In the genomic region with DNA sequence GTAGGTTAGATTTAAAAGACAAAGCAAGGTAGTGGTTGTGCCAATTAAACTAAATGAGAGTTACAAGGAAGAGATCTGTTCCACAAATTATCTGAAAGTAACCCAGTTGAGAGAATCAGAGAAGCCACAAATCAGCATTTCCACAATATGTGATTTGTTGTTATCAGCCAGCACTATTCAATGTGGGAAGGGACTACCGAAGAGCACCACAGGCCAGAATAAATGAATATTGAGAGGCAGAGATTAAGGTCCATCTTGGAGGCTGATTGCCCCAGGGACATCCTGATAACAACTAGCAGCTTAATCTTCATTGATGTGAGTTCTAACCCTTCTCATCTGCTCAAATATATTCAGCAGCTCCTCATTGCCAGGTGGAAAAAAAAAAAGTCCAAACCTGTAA, we compare ENCODE assay signal across 17 cellular contexts.
DNase-seq lines count a peak whose midpoint lies in the region; ATAC-seq and TF ChIP-seq lines count a peak whose summit lies in the region.
"Had no signal": no experiment of that assay in that cellular context is flagged by ENCODE, and none has a peak within 500 bp of the region (broad histone marks: within the 10 kb centered on the region; RNA-seq: fewer than 3 reads in every experiment).

No MANE protein-coding gene starts in this region.

- H3F3A ChIP-seq in GM23338 (replicated peaks; ENCODE audit: low read depth): no peaks in the 10 kb centered on the region
- H3F3A ChIP-seq in neural progenitor cell (ENCODE audit: low read depth): no peaks in the 10 kb centered on the region

- H3K4me1 ChIP-seq in GM23338 (ENCODE audit: insufficient read depth) (peaks cover 53% of the 10 kb centered on the region), HUES64 (ENCODE audit: insufficient read depth, low read length) (peaks cover 39% of the 10 kb centered on the region), endodermal cell (ENCODE audit: control insufficient read depth, insufficient read depth, low read length) (peaks cover 3% of the 10 kb centered on the region), neural progenitor cell (no peaks in the 10 kb centered on the region), transverse colon (no peaks in the 10 kb centered on the region)
- H3K4me1 ChIP-seq: A549 had no signal

- TF ChIP-seq POLR2A in transverse colon (IDR thresholded peaks at IDR 0.05): no peak

- H3K36me3 Mint-ChIP-seq in GM23338 (ENCODE audit: low read depth): no peaks in the 10 kb centered on the region
- no peaks in the 10 kb centered on the region for H3K36me3 Mint-ChIP-seq in endodermal cell (ENCODE audit: low read depth)
- no peaks in the 10 kb centered on the region for H3K36me3 Mint-ChIP-seq in neural progenitor cell
- H3K36me3 Mint-ChIP-seq in CD14-positive monocyte: no peaks in the 10 kb centered on the region
- no peaks in the 10 kb centered on the region for H3K36me3 Mint-ChIP-seq in mesothelial cell of epicardium
- H3K36me3 Mint-ChIP-seq: CD4-positive, alpha-beta memory T cell had no signal

- H3K9ac ChIP-seq in HUES64 (ENCODE audit: low read depth, low read length): no peak overlapping the region
- no peak overlapping the region for H3K9ac ChIP-seq in endodermal cell (ENCODE audit: extremely low read depth, low read length, poor library complexity, severe bottlenecking)
- no peak overlapping the region for H3K9ac ChIP-seq in neural progenitor cell

- in situ Hi-C loops in transverse colon (cut with MboI; ENCODE audit: low pct_ligation_motif_present in 1 of 4, low pct_unique_long_range_greater_than_20kb in 1 of 4, low sequenced_read_pairs in 3 of 4): loop anchor here in 2 of 4 donors (25.0 kb wide), 1 partner anchor 371 kb away; no protein-coding TSS in a partner anchor

- 0% methylated on average over 1 of the region's 1 CpG for WGBS in HUES64
- 4 to 40% methylated on average over 1 of the region's 1 CpG for WGBS in endodermal cell (ENCODE audit: insufficient coverage in 1 of 2, insufficient read length in 1 of 2), 2 experiments
- WGBS in transverse colon (ENCODE audit: low coverage in 1 of 2), 2 donors: 59 to 71% methylated on average over 1 of the region's 1 CpG

- no peaks in the 10 kb centered on the region for H3K9me3 ChIP-seq in HUES64 (ENCODE audit: insufficient read depth, low read depth, low read length)
- H3K9me3 ChIP-seq in endodermal cell (ENCODE audit: control insufficient read depth, low read length): no peaks in the 10 kb centered on the region
- H3K9me3 ChIP-seq in neural progenitor cell (ENCODE audit: low read depth): no peaks in the 10 kb centered on the region
- no peaks in the 10 kb centered on the region for H3K9me3 ChIP-seq in transverse colon
- H3K9me3 ChIP-seq: A549 had no signal

- H3K27ac Mint-ChIP-seq in GM23338: peak overlapping the region; percentile 54
- H3K27ac Mint-ChIP-seq in endodermal cell: peak overlapping the region; percentile 4
- H3K27ac Mint-ChIP-seq in neural progenitor cell: no peak overlapping the region
- H3K27ac Mint-ChIP-seq in CD14-positive monocyte: no peak overlapping the region
- no peak overlapping the region for H3K27ac Mint-ChIP-seq in mesothelial cell of epicardium
- H3K27ac Mint-ChIP-seq: CD4-positive, alpha-beta memory T cell; HFFc6 had no signal

- no peak for TF ChIP-seq EP300 in transverse colon (IDR thresholded peaks at IDR 0.05; ENCODE audit: low read depth)

- H3K4me3 Mint-ChIP-seq in GM23338: no peak overlapping the region
- H3K4me3 Mint-ChIP-seq in endodermal cell: no peak overlapping the region
- H3K4me3 Mint-ChIP-seq in neural progenitor cell: no peak overlapping the region
- H3K4me3 Mint-ChIP-seq in CD14-positive monocyte: no peak overlapping the region
- no peak overlapping the region for H3K4me3 Mint-ChIP-seq in mesothelial cell of epicardium
- H3K4me3 Mint-ChIP-seq: CD4-positive, alpha-beta memory T cell; HFFc6 had no signal

- no peaks in the 10 kb centered on the region for H3K9me3 Mint-ChIP-seq in GM23338
- no peaks in the 10 kb centered on the region for H3K9me3 Mint-ChIP-seq in endodermal cell
- H3K9me3 Mint-ChIP-seq in neural progenitor cell: no peaks in the 10 kb centered on the region
- no peaks in the 10 kb centered on the region for H3K9me3 Mint-ChIP-seq in CD14-positive monocyte
- H3K9me3 Mint-ChIP-seq in mesothelial cell of epicardium: no peaks in the 10 kb centered on the region

- H3K4me3 ChIP-seq in GM23338 (no peak overlapping the region), HUES64 (ENCODE audit: low read length) (no peak overlapping the region), endodermal cell (ENCODE audit: low read length) (peak overlapping the region; percentile 25), neural progenitor cell (no peak overlapping the region), transverse colon (no peak overlapping the region)
- H3K4me3 ChIP-seq: A549 had no signal

- H3K27ac ChIP-seq in GM23338 (ENCODE audit: low read depth) (peak overlapping the region; percentile 79), HUES64 (ENCODE audit: low read depth, low read length) (peak overlapping the region; percentile 35; the same call in 1 of the 2 replicates), endodermal cell (ENCODE audit: low read depth, low read length) (no peak overlapping the region), neural progenitor cell (no peak overlapping the region), transverse colon (no peak overlapping the region)
- H3K27ac ChIP-seq: 22Rv1, A549, C4-2B had no signal

- no peaks in the 10 kb centered on the region for H3K9me2 ChIP-seq in GM23338 (ENCODE audit: insufficient read depth)

- no peaks in the 10 kb centered on the region for H4K20me1 ChIP-seq in GM23338 (replicated peaks; ENCODE audit: insufficient read depth)
- no peaks in the 10 kb centered on the region for H4K20me1 ChIP-seq in neural progenitor cell (ENCODE audit: low read depth)

- H3K27me3 Mint-ChIP-seq in GM23338 (ENCODE audit: insufficient read depth, low read depth, poor library complexity): no peaks in the 10 kb centered on the region
- H3K27me3 Mint-ChIP-seq in endodermal cell (ENCODE audit: insufficient read depth): peaks cover 11% of the 10 kb centered on the region
- no peaks in the 10 kb centered on the region for H3K27me3 Mint-ChIP-seq in neural progenitor cell (ENCODE audit: insufficient read depth, low read depth)
- H3K27me3 Mint-ChIP-seq in CD14-positive monocyte (ENCODE audit: low read depth in 3 of 3): peaks cover 0 to 5% (median 2%) of the 10 kb centered on the region in 3 donors
- no peaks in the 10 kb centered on the region for H3K27me3 Mint-ChIP-seq in mesothelial cell of epicardium (ENCODE audit: low read depth)
- H3K27me3 Mint-ChIP-seq: CD4-positive, alpha-beta memory T cell had no signal

- H3K4me1 Mint-ChIP-seq in GM23338 (peaks cover 32% of the 10 kb centered on the region), endodermal cell (peaks cover 16% of the 10 kb centered on the region), neural progenitor cell (peaks cover 8% of the 10 kb centered on the region), CD14-positive monocyte (no peaks in the 10 kb centered on the region), mesothelial cell of epicardium (peaks cover 7% of the 10 kb centered on the region)
- H3K4me1 Mint-ChIP-seq: CD4-positive, alpha-beta memory T cell had no signal

- H3K36me3 ChIP-seq in GM23338 (ENCODE audit: insufficient read depth): no peaks in the 10 kb centered on the region
- no peaks in the 10 kb centered on the region for H3K36me3 ChIP-seq in HUES64 (ENCODE audit: insufficient read depth, low read length)
- no peaks in the 10 kb centered on the region for H3K36me3 ChIP-seq in endodermal cell (ENCODE audit: control insufficient read depth, insufficient read depth, low read length)
- H3K36me3 ChIP-seq in neural progenitor cell: no peaks in the 10 kb centered on the region
- H3K36me3 ChIP-seq in transverse colon: no peaks in the 10 kb centered on the region

- H3K27me3 ChIP-seq in GM23338 (ENCODE audit: insufficient read depth) (no peaks in the 10 kb centered on the region), HUES64 (ENCODE audit: insufficient read depth, low read length) (no peaks in the 10 kb centered on the region), endodermal cell (ENCODE audit: control insufficient read depth, insufficient read depth, low read length, poor library complexity, severe bottlenecking) (no peaks in the 10 kb centered on the region), neural progenitor cell (no peaks in the 10 kb centered on the region), transverse colon (no peaks in the 10 kb centered on the region)

- intact Hi-C loops in CD14-positive monocyte (cut with micrococcal nuclease): loop anchor here in 1 of 2 donors (10.0 kb wide), 1 partner anchor 369 kb away; no protein-coding TSS in a partner anchor
- intact Hi-C loops in transverse colon (cut with DNase I; ENCODE audit: low total_unique reads): no loop called here

- peak; percentile 20 for DNase-seq in GM23338 (ENCODE audit: low spot score)
- peak; percentile 49 for DNase-seq in endodermal cell
- DNase-seq in neural progenitor cell (ENCODE audit: low spot score): no peak
- no peak for DNase-seq in D341Med (ENCODE audit: low spot score)
- DNase-seq in CD14-positive monocyte (ENCODE audit: low spot score): no peak
- DNase-seq in mesothelial cell of epicardium (ENCODE audit: low spot score in 2 of 2, unreplicated experiment in 2 of 2): no peak
- DNase-seq in transverse colon: no peak
- DNase-seq: AML-193; CD4-positive, alpha-beta memory T cell; DMS79 treated with DMSO at 0.1 percent for 48 hours; GF-D8; HFFc6 had no signal

- no peak for TF ChIP-seq CTCF in GM23338 (conservative IDR thresholded peaks at IDR 0.05; ENCODE audit: low read depth in 2 of 2)
- no peak for TF ChIP-seq CTCF in endodermal cell (conservative IDR thresholded peaks at IDR 0.05)
- TF ChIP-seq CTCF in neural progenitor cell (IDR thresholded peaks at IDR 0.05): no peak
- TF ChIP-seq CTCF in CD14-positive monocyte (IDR thresholded peaks at IDR 0.05): no peak
- TF ChIP-seq CTCF in mesothelial cell of epicardium (IDR thresholded peaks at IDR 0.05; ENCODE audit: unreplicated experiment): no peak
- no peak for TF ChIP-seq CTCF in transverse colon (IDR thresholded peaks at IDR 0.05)

- H2AFZ ChIP-seq in GM23338 (no peak overlapping the region), neural progenitor cell (replicated peaks) (peak overlapping the region; percentile 80)

- H3K79me2 ChIP-seq in GM23338 (replicated peaks; ENCODE audit: insufficient read depth): no peaks in the 10 kb centered on the region
- no peaks in the 10 kb centered on the region for H3K79me2 ChIP-seq in neural progenitor cell (ENCODE audit: low read depth)

- ATAC-seq in GM23338: peak; percentile 45; the same call in 1 of the 3 replicates
- ATAC-seq: A549, HCT116 had no signal

- H3K4me2 ChIP-seq in GM23338 (peak overlapping the region; percentile 56), neural progenitor cell (no peak overlapping the region)
- H3K4me2 ChIP-seq: A549 had no signal

TF ChIP-seq in GM23338, 12 proteins besides CTCF, POLR2A, EP300 and RAD21 (continues in another document):
- TF ChIP-seq NANOG (IDR thresholded peaks at IDR 0.05; ENCODE audit: borderline replicate concordance): peak; percentile 70

Comparison
In these comparisons a context has a peak if more than half of its experiments do, and no peak if none do; other contexts are left out.
1. DNase-seq: peak in GM23338 (single experiment) and endodermal cell (single experiment); none in neural progenitor cell (single experiment), D341Med (single experiment), CD14-positive monocyte (single experiment), mesothelial cell of epicardium (0 of 2) and transverse colon (single experiment).
2. H3K27ac ChIP-seq: peak in GM23338 (single experiment) and HUES64 (single experiment); none in endodermal cell (single experiment), neural progenitor cell (single experiment) and transverse colon (0 of 4).
3. H3K27ac Mint-ChIP-seq: peak in GM23338 (single experiment) and endodermal cell (single experiment); none in neural progenitor cell (single experiment), CD14-positive monocyte (0 of 7) and mesothelial cell of epicardium (single experiment).